1 cellular context compared by ENCODE assay signal in the genomic region with DNA sequence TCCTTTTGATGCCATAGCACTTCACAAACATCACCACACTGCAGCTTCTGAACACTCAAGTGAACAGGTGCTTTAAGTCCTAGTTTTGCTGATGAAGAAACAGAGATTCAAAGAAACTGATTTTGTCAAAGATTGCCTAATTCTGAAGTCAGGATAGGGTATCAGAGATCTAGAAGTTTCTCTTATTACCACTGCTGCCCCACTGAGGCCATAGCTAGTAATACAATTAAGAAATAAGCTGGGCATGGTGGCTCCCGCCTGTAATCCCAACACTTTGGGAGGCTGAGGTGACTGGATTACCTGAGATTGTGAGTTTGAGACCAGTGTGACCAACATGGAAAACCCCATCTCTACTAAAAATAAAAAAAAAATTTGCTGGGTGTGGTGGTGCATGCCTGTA.
TF ChIP-seq lines count a peak whose summit lies in the region.

No MANE protein-coding gene starts in this region.

TF ChIP-seq in WTC11, 78 proteins besides CTCF, POLR2A, EP300 and RAD21 (continued from another document):
- TF ChIP-seq, protein P1, sequence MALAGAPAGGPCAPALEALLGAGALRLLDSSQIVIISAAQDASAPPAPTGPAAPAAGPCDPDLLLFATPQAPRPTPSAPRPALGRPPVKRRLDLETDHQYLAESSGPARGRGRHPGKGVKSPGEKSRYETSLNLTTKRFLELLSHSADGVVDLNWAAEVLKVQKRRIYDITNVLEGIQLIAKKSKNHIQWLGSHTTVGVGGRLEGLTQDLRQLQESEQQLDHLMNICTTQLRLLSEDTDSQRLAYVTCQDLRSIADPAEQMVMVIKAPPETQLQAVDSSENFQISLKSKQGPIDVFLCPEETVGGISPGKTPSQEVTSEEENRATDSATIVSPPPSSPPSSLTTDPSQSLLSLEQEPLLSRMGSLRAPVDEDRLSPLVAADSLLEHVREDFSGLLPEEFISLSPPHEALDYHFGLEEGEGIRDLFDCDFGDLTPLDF (CRISPR knock-in tag; IDR thresholded peaks at IDR 0.05): no peak
- TF ChIP-seq ELF4 (CRISPR knock-in tag; IDR thresholded peaks at IDR 0.05; ENCODE audit: low read depth): no peak
- TF ChIP-seq GABPB1 (CRISPR knock-in tag; IDR thresholded peaks at IDR 0.05): no peak
- TF ChIP-seq NR1H2 (CRISPR knock-in tag; IDR thresholded peaks at IDR 0.05): no peak
- TF ChIP-seq ZNF121 (CRISPR knock-in tag; IDR thresholded peaks at IDR 0.05): no peak
- TF ChIP-seq TEAD4 (CRISPR knock-in tag; IDR thresholded peaks at IDR 0.05): no peak
- no peak for TF ChIP-seq ZNF671 (CRISPR knock-in tag; IDR thresholded peaks at IDR 0.05)
